24 cellular contexts compared by ENCODE assay signal in the genomic region with DNA sequence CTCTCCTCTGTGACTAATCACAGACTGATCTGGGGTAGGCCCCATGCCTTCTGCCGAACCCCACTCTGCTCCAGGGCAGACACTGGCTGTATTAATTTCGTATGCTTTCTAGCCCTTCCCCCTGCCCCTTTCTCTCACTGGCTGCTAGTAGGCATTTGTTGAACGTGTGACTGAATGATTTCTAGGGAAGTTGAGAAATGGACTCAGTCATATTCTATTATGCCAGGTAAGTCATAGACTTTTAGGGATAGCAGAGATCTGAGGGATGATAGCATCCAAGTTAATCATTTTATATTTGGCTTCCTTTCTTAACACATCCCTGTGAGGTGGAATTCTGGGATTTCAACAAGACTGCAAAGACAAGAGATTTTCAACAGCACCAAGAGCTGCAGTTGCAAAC.
"Had no signal": no experiment of that assay in that cellular context is flagged by ENCODE, and none has a peak within 500 bp of the region (broad histone marks: within the 10 kb centered on the region; RNA-seq: fewer than 3 reads in every experiment).

No MANE protein-coding gene starts in this region.

- ATAC-seq: activated CD4-positive, alpha-beta T cell treated with anti-CD3 and anti-CD28 coated beads for 36 hours; activated T-cell treated with anti-CD3 and anti-CD28 coated beads, Interleukin-2, amount 50 U/mL, for 4 hours; heart right ventricle; stimulated activated naive CD8-positive, alpha-beta T cell treated with anti-CD3 and anti-CD28 coated beads, Interleukin-15, Interleukin-2, amounts not matched to agents 100 U/mL and 50 U/mL, for 24 hours; T-helper 17 cell had no signal

- H3K27ac Mint-ChIP-seq: activated B cell treated with CpG ODN at 0.5 μM for 24 hours; activated CD4-positive, alpha-beta T cell treated with anti-CD3 and anti-CD28 coated beads for 36 hours; activated naive CD8-positive, alpha-beta T cell treated with anti-CD3 and anti-CD28 coated beads, Interleukin-2, amount 10 ng/mL, durations not matched to agents 7 days and 5 days; T-helper 17 cell had no signal

- H3K36me3 ChIP-seq: breast epithelium, heart right ventricle, left ventricle myocardium inferior, spleen had no signal

- H3K27ac ChIP-seq: breast epithelium, epithelial cell of prostate, heart right ventricle, left ventricle myocardium inferior, spleen had no signal

- DNase-seq: activated B cell treated with CpG ODN at 0.5 μM for 24 hours; activated CD4-positive, alpha-beta T cell treated with anti-CD3 and anti-CD28 coated beads for 36 hours; activated CD4-positive, alpha-beta T cell treated with anti-CD3 and anti-CD28 coated beads, Interleukin-2, amount 50 U/mL, for 48 hours; activated CD8-positive, alpha-beta memory T cell treated with anti-CD3 and anti-CD28 coated beads, Interleukin-2, amount 50 U/mL, for 48 hours; activated naive CD4-positive, alpha-beta T cell treated with Interleukin-2 at 50 U/mL for 16 hours; activated naive CD8-positive, alpha-beta T cell treated with anti-CD3 and anti-CD28 coated beads, Interleukin-2, amount 10 ng/mL, durations not matched to agents 7 days and 5 days; activated T-cell treated with anti-CD3 and anti-CD28 coated beads, Interleukin-2, amount 50 U/mL, for 4 hours; amniotic stem cell; cerebellar nuclear complex; cortex of kidney; endodermal cell; heart right ventricle; left ventricle myocardium inferior; midbrain; occipital lobe; posterior cingulate gyrus; spleen; stimulated activated CD4-positive, alpha-beta T cell treated with anti-CD3 and anti-CD28 coated beads, Interleukin-4, amount 100 ng/mL, for 24 hours; stimulated activated naive CD8-positive, alpha-beta T cell treated with anti-CD3 and anti-CD28 coated beads, Interleukin-15, Interleukin-2, amounts not matched to agents 100 U/mL and 50 U/mL, for 24 hours; SW 1271; T-helper 17 cell had no signal

- H3K27me3 Mint-ChIP-seq: activated B cell treated with CpG ODN at 0.5 μM for 24 hours; activated naive CD8-positive, alpha-beta T cell treated with anti-CD3 and anti-CD28 coated beads, Interleukin-2, amount 10 ng/mL, durations not matched to agents 7 days and 5 days; T-helper 17 cell had no signal

- H3K4me1 Mint-ChIP-seq: activated B cell treated with CpG ODN at 0.5 μM for 24 hours; activated CD4-positive, alpha-beta T cell treated with anti-CD3 and anti-CD28 coated beads for 36 hours; activated naive CD8-positive, alpha-beta T cell treated with anti-CD3 and anti-CD28 coated beads, Interleukin-2, amount 10 ng/mL, durations not matched to agents 7 days and 5 days had no signal

- H3K36me3 Mint-ChIP-seq: activated naive CD8-positive, alpha-beta T cell treated with anti-CD3 and anti-CD28 coated beads, Interleukin-2, amount 10 ng/mL, durations not matched to agents 7 days and 5 days had no signal

- H3K9me3 ChIP-seq: breast epithelium, heart right ventricle, left ventricle myocardium inferior had no signal

- H3K4me3 Mint-ChIP-seq: activated B cell treated with CpG ODN at 0.5 μM for 24 hours; activated CD4-positive, alpha-beta T cell treated with anti-CD3 and anti-CD28 coated beads for 36 hours; activated naive CD8-positive, alpha-beta T cell treated with anti-CD3 and anti-CD28 coated beads, Interleukin-2, amount 10 ng/mL, durations not matched to agents 7 days and 5 days; activated T-cell treated with anti-CD3 and anti-CD28 coated beads, Interleukin-2, amount 50 U/mL, for 4 hours; endodermal cell; nephron; T-helper 17 cell had no signal

- H3K4me1 ChIP-seq: breast epithelium, heart right ventricle, left ventricle myocardium inferior, spleen had no signal

- H3K27me3 ChIP-seq: breast epithelium, spleen had no signal

- H3K9me3 Mint-ChIP-seq: activated B cell treated with CpG ODN at 0.5 μM for 24 hours; activated T-cell treated with anti-CD3 and anti-CD28 coated beads, Interleukin-2, amount 50 U/mL, for 4 hours had no signal

- H3K4me3 ChIP-seq: breast epithelium, heart right ventricle, left ventricle myocardium inferior, spleen had no signal
